12 cellular contexts compared by ENCODE assay signal in genomic region chr2:109318949-109319342, GRCh38.
A peak's percentile ranks its signal among the peaks of the same experiment; 100 is the strongest.
DNase-seq lines count a peak whose midpoint lies in the region; ATAC-seq and TF ChIP-seq lines count a peak whose summit lies in the region.
"Had no signal": no experiment of that assay in that cellular context is flagged by ENCODE, and none has a peak within 500 bp of the region (broad histone marks: within the 10 kb centered on the region; RNA-seq: fewer than 3 reads in every experiment).

No MANE protein-coding gene starts in this region.

- H3K4ac ChIP-seq in trophoblast cell (ENCODE audit: low read depth, low read length): no peak overlapping the region

- no CpG with 5 or more reads among the region's 4 CpGs for WGBS in trophoblast cell (ENCODE audit: extremely low coverage, insufficient coverage, insufficient read length)
- 46 to 57% methylated on average over 4 of the region's 4 CpGs for WGBS in body of pancreas, 2 donors

- CTCF ChIA-PET in CD4-positive, alpha-beta T cell (lab: Charles Lee): no interaction called here

- no peak overlapping the region for H2BK120ac ChIP-seq in trophoblast cell (ENCODE audit: insufficient read depth, low read length, poor library complexity)

- no peak overlapping the region for H3K4me2 ChIP-seq in trophoblast cell (ENCODE audit: low read length)

- H2BK12ac ChIP-seq in trophoblast cell (ENCODE audit: low read length): no peak overlapping the region

- POLR2A ChIA-PET in CD4-positive, alpha-beta T cell (lab: Charles Lee): no interaction called here

- H3K36me3 ChIP-seq in left ventricle myocardium inferior (no peaks in the 10 kb centered on the region), trophoblast cell (ENCODE audit: control insufficient read depth in 1 of 2, insufficient read depth in 2 of 2, low read length in 2 of 2) (no peaks in the 10 kb centered on the region), uterus (no peaks in the 10 kb centered on the region), body of pancreas (replicated peaks in 1 of 2; ENCODE audit: insufficient read depth in 1 of 2, low read depth in 2 of 2) (no peaks in the 10 kb centered on the region)

- no peaks in the 10 kb centered on the region for H3K36me3 Mint-ChIP-seq in CD4-positive, alpha-beta T cell (ENCODE audit: low read depth)

- no peaks in the 10 kb centered on the region for H3K79me1 ChIP-seq in trophoblast cell (ENCODE audit: low read length)

- H3K4me3 ChIP-seq in left ventricle myocardium inferior (peak overlapping the region; percentile 24), fibroblast of the aortic adventitia (ENCODE audit: low read depth, low read length) (peak overlapping the region; percentile 38), trophoblast cell (ENCODE audit: low read depth, low read length) (no peak overlapping the region), uterus (no peak overlapping the region), body of pancreas (no peak overlapping the region)

- DNase-seq in left ventricle myocardium inferior (no peak), cardiac septum (ENCODE audit: low spot score) (no peak), fibroblast of the aortic adventitia (ENCODE audit: low read depth) (no peak), trophoblast cell (no peak), uterus (no peak), body of pancreas (no peak)
- no peak for DNase-seq in CD4-positive, alpha-beta T cell
- DNase-seq: activated CD4-positive, alpha-beta T cell treated with anti-CD3 and anti-CD28 coated beads for 36 hours; activated T-cell treated with anti-CD3 and anti-CD28 coated beads, Interleukin-2, amount 50 U/mL, for 72 hours; DMS53; T-helper 1 cell had no signal

- no peak overlapping the region for H2BK5ac ChIP-seq in trophoblast cell (ENCODE audit: low read depth, low read length, poor library complexity)

- no peaks in the 10 kb centered on the region for H3K27me3 Mint-ChIP-seq in CD4-positive, alpha-beta T cell
- H3K27me3 Mint-ChIP-seq: activated CD4-positive, alpha-beta T cell treated with anti-CD3 and anti-CD28 coated beads for 36 hours had no signal

- H2AK5ac ChIP-seq in trophoblast cell (ENCODE audit: low read length): no peak overlapping the region

- H3K27ac ChIP-seq in left ventricle myocardium inferior (replicated peaks): peak overlapping the region; percentile 83
- H3K27ac ChIP-seq in trophoblast cell (ENCODE audit: low read depth, low read length): no peak overlapping the region
- H3K27ac ChIP-seq in uterus: peak overlapping the region; percentile 32 to 77
- peak overlapping the region in 2 of 4 donors; percentile 9 to 19 for H3K27ac ChIP-seq in body of pancreas
- no peak overlapping the region for H3K27ac ChIP-seq in CD4-positive, alpha-beta T cell (ENCODE audit: low read depth, low read length)

- no peaks in the 10 kb centered on the region for H3K27me3 ChIP-seq in left ventricle myocardium inferior (ENCODE audit: low read depth)
- H3K27me3 ChIP-seq in trophoblast cell (ENCODE audit: insufficient read depth, low read length): no peaks in the 10 kb centered on the region
- H3K27me3 ChIP-seq in uterus: no peaks in the 10 kb centered on the region
- no peaks in the 10 kb centered on the region for H3K27me3 ChIP-seq in body of pancreas
- H3K27me3 ChIP-seq in CD4-positive, alpha-beta T cell (ENCODE audit: control insufficient read depth, insufficient read depth, low read length): no peaks in the 10 kb centered on the region

- H3K4me1 Mint-ChIP-seq in CD4-positive, alpha-beta T cell (ENCODE audit: low read depth): peaks cover 30% of the 10 kb centered on the region

- H3K18ac ChIP-seq in trophoblast cell (ENCODE audit: low read length): no peak overlapping the region

- H3K4me1 ChIP-seq in left ventricle myocardium inferior (peaks cover 66% of the 10 kb centered on the region), trophoblast cell (ENCODE audit: control insufficient read depth in 1 of 2, insufficient read depth in 2 of 2, low read length in 2 of 2) (no peaks in the 10 kb centered on the region), uterus (peaks cover 13 to 18% of the 10 kb centered on the region in 2 donors), body of pancreas (peaks cover 9% of the 10 kb centered on the region)

- no peak overlapping the region for H3K9ac ChIP-seq in trophoblast cell (ENCODE audit: low read length)

- H3K9me3 Mint-ChIP-seq in CD4-positive, alpha-beta T cell: no peaks in the 10 kb centered on the region
- H3K9me3 Mint-ChIP-seq: activated T-cell treated with anti-CD3 and anti-CD28 coated beads, Interleukin-2, amount 50 U/mL, for 72 hours had no signal

- H4K8ac ChIP-seq in trophoblast cell (ENCODE audit: low read depth, low read length): no peak overlapping the region

- intact Hi-C loops in left ventricle myocardium inferior (cut with micrococcal nuclease) (no loop called here), cardiac septum (cut with DNase I) (loop anchor here (2.0 kb wide), 3 partner anchors 64 to 190 kb away; partner anchors contain the start of gene SH3RF3), uterus (cut with DNase I; ENCODE audit: low total_unique reads) (no loop called here), body of pancreas (cut with DNase I) (no loop called here)
- intact Hi-C loops in CD4-positive, alpha-beta T cell (cut with DNase I, micrococcal nuclease): no loop called here

- H4K12ac ChIP-seq in trophoblast cell (ENCODE audit: low read depth, low read length): no peak overlapping the region

- TF ChIP-seq POLR2A in uterus (IDR thresholded peaks at IDR 0.05): no peak
- no peak for TF ChIP-seq POLR2A in body of pancreas (IDR thresholded peaks at IDR 0.05)

- H4K91ac ChIP-seq in trophoblast cell (ENCODE audit: low read depth, low read length): no peak overlapping the region

- no peak overlapping the region for H3K27ac Mint-ChIP-seq in CD4-positive, alpha-beta T cell
- H3K27ac Mint-ChIP-seq: activated CD4-positive, alpha-beta T cell treated with anti-CD3 and anti-CD28 coated beads for 36 hours; activated T-cell treated with anti-CD3 and anti-CD28 coated beads, Interleukin-2, amount 50 U/mL, for 72 hours had no signal

- H3K9me3 ChIP-seq in left ventricle myocardium inferior (replicated peaks) (no peaks in the 10 kb centered on the region), trophoblast cell (ENCODE audit: insufficient read depth, low read depth, low read length) (peaks cover 2% of the 10 kb centered on the region), uterus (no peaks in the 10 kb centered on the region), body of pancreas (no peaks in the 10 kb centered on the region)
- no peaks in the 10 kb centered on the region for H3K9me3 ChIP-seq in CD4-positive, alpha-beta T cell (ENCODE audit: control insufficient read depth, low read length)

- no peak overlapping the region for H3K4me3 Mint-ChIP-seq in CD4-positive, alpha-beta T cell
- H3K4me3 Mint-ChIP-seq: activated CD4-positive, alpha-beta T cell treated with anti-CD3 and anti-CD28 coated beads for 36 hours; activated T-cell treated with anti-CD3 and anti-CD28 coated beads, Interleukin-2, amount 50 U/mL, for 72 hours had no signal

- ATAC-seq in GM18870 (IDR thresholded peaks at IDR 0.05; ENCODE audit: unreplicated experiment) (no peak), body of pancreas (no peak)
- no peak for ATAC-seq in CD4-positive, alpha-beta T cell (ENCODE audit: poor library complexity)
- ATAC-seq: activated CD4-positive, alpha-beta T cell treated with anti-CD3 and anti-CD28 coated beads for 36 hours; activated T-cell treated with anti-CD3 and anti-CD28 coated beads, Interleukin-2, amount 50 U/mL, for 72 hours had no signal

- TF ChIP-seq CTCF in left ventricle myocardium inferior (IDR thresholded peaks at IDR 0.05; ENCODE audit: borderline replicate concordance) (no peak), fibroblast of the aortic adventitia (IDR thresholded peaks at IDR 0.05; ENCODE audit: insufficient read depth, low read length) (no peak), uterus (IDR thresholded peaks at IDR 0.05) (no peak), body of pancreas (IDR thresholded peaks at IDR 0.05) (no peak)
- no peak for TF ChIP-seq CTCF in CD4-positive, alpha-beta T cell (IDR thresholded peaks at IDR 0.05)

- peak overlapping the region; percentile 58 for H3K23ac ChIP-seq in trophoblast cell (ENCODE audit: low read length)

- no peak overlapping the region for H2AFZ ChIP-seq in trophoblast cell (ENCODE audit: insufficient read depth, low read length, poor library complexity)

- H3K79me2 ChIP-seq in trophoblast cell (ENCODE audit: control insufficient read depth, insufficient read depth, low read length, poor library complexity): no peaks in the 10 kb centered on the region

- H3K14ac ChIP-seq in trophoblast cell (ENCODE audit: low read length): no peak overlapping the region

Comparison
In these comparisons a context has a peak if more than half of its experiments do, and no peak if none do; other contexts are left out.
1. H3K27ac ChIP-seq: peak in left ventricle myocardium inferior (single experiment) and uterus (2 of 2); none in trophoblast cell (single experiment) and CD4-positive, alpha-beta T cell (single experiment).
2. H3K4me3 ChIP-seq: peak in left ventricle myocardium inferior (single experiment) and fibroblast of the aortic adventitia (single experiment); none in trophoblast cell (single experiment), uterus (0 of 2) and body of pancreas (0 of 2).